11 cellular contexts compared by ENCODE assay signal in the genomic region with DNA sequence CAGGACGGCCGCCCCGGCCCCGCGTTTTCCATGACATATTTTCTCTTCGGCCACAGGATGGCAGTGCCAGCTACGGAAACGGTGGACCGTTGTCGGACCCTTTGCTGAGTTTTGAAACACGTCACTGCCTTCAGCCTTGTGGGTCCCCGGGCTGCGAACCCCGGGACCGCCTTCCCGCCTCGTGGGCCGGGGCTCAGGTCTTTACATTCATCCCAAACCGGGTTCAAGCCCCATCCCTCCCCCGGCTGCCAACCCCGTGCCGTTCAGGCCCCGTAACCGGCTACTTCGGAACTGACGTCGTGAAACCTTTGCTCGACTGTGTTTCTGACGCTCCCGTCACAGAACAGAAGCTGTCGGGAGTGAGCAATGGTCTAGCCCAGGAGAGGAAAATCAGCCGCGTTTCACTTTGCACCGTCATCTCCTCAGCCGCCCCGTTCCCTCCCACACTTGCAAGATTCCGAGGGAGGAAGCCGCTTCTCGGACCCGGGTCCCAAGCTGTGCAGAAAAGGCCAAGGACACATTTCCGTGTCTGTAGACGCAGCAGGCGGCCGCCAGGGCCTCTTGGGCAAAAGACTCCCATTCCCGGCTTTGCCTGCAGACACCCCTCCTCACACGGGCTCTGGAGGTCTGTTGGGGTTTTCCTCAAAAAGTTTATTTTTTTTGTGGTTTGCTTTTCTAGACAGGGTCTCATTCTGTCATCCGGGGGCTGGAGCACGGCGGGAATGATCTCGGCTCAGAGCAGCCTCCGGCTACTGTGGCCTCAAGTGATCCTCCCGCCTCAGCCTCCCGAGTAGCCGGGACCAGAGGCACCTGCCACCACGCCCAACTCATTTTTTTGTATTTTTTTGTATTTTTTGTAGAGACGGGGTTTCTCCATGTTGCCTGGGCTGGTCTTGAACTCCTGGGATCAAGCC. TPM values are rescaled to one million over a fixed set of nuclear protein-coding genes. Genes with fewer than 3 reads are reported as not detected.
DNase-seq lines count a peak whose midpoint lies in the region; ATAC-seq and TF ChIP-seq lines count a peak whose summit lies in the region.
"Had no signal": no experiment of that assay in that cellular context is flagged by ENCODE, and none has a peak within 500 bp of the region (broad histone marks: within the 10 kb centered on the region; RNA-seq: fewer than 3 reads in every experiment).

No MANE protein-coding gene starts in this region.

- no peak overlapping the region for H3K27ac ChIP-seq in CD4-positive, alpha-beta memory T cell (ENCODE audit: low read depth, low read length)
- H3K27ac ChIP-seq in neural progenitor cell: no peak overlapping the region

- no peaks in the 10 kb centered on the region for H3K79me2 ChIP-seq in neural progenitor cell (ENCODE audit: low read depth)

- TF ChIP-seq RAD21 in Ishikawa (IDR thresholded peaks at IDR 0.05; ENCODE audit: low read depth): peak; percentile 43; the same call in 1 of the 2 replicates

- no peak for DNase-seq in CD4-positive, alpha-beta memory T cell
- peak; percentile 82 for DNase-seq in neural progenitor cell (ENCODE audit: low spot score)
- DNase-seq in NCI-H774 (lab: John Stamatoyannopoulos, UW): no peak
- DNase-seq in GM10266 (ENCODE audit: extremely low spot score): no peak
- DNase-seq in COR-L47 (lab: John Stamatoyannopoulos, UW): no peak
- DNase-seq: aorta, NCI-H2081 had no signal

- H3K9ac ChIP-seq in neural progenitor cell: no peak overlapping the region

- peak overlapping the region; percentile 99 for H2AFZ ChIP-seq in neural progenitor cell (replicated peaks)

- H3K4me2 ChIP-seq in neural progenitor cell: peak overlapping the region; percentile 75

- POLR2A ChIA-PET in CD4-positive, alpha-beta memory T cell (lab: Charles Lee; ENCODE audit: partially characterized antibody): no interaction called here

- H3F3A ChIP-seq in neural progenitor cell (ENCODE audit: low read depth): no peaks in the 10 kb centered on the region

- CTCF ChIA-PET in CD4-positive, alpha-beta memory T cell (lab: Charles Lee; ENCODE audit: partially characterized antibody): no interaction called here

- H3K27me3 ChIP-seq in CD4-positive, alpha-beta memory T cell (ENCODE audit: insufficient read depth, low read length): no peaks in the 10 kb centered on the region
- peaks cover 37% of the 10 kb centered on the region for H3K27me3 ChIP-seq in neural progenitor cell

- TF ChIP-seq CTCF in brain (conservative IDR thresholded peaks at IDR 0.05) (peak; percentile 72 to 77), neural progenitor cell (IDR thresholded peaks at IDR 0.05) (peak; percentile 75), GM10266 (IDR thresholded peaks at IDR 0.05; ENCODE audit: control insufficient read depth, insufficient read depth, low read depth, missing control alignments) (no peak)

- no peaks in the 10 kb centered on the region for H3K4me1 ChIP-seq in CD4-positive, alpha-beta memory T cell (ENCODE audit: insufficient read depth, low read length)
- H3K4me1 ChIP-seq in neural progenitor cell: no peaks in the 10 kb centered on the region

- peak overlapping the region in 7 of 8 donors; percentile 20 to 62 (median 35) for H3K4me3 Mint-ChIP-seq in CD4-positive, alpha-beta memory T cell
- peak overlapping the region in 4 of 5 experiments; percentile 53 to 83 (median 72) for H3K4me3 Mint-ChIP-seq in brain
- H3K4me3 Mint-ChIP-seq in neural progenitor cell: peak overlapping the region; percentile 80

- H3K4me3 ChIP-seq in CD4-positive, alpha-beta memory T cell (ENCODE audit: low read length in 2 of 2): no peak overlapping the region
- peak overlapping the region; percentile 45 for H3K4me3 ChIP-seq in neural progenitor cell
- H3K4me3 ChIP-seq: mucosa of descending colon had no signal

- H3K4me1 Mint-ChIP-seq in CD4-positive, alpha-beta memory T cell: peaks cover 0 to 24% (median 2%) of the 10 kb centered on the region in 4 donors
- no peaks in the 10 kb centered on the region for H3K4me1 Mint-ChIP-seq in brain
- H3K4me1 Mint-ChIP-seq in neural progenitor cell: no peaks in the 10 kb centered on the region

- ATAC-seq in GM19035 (IDR thresholded peaks at IDR 0.05; ENCODE audit: unreplicated experiment): no peak
- ATAC-seq: mucosa of descending colon had no signal

- H3K27me3 Mint-ChIP-seq in CD4-positive, alpha-beta memory T cell: peaks cover 22 to 27% of the 10 kb centered on the region in 2 donors
- H3K27me3 Mint-ChIP-seq in brain: peaks cover 13% of the 10 kb centered on the region
- peaks cover 14% of the 10 kb centered on the region for H3K27me3 Mint-ChIP-seq in neural progenitor cell (ENCODE audit: insufficient read depth, low read depth)

- no peaks in the 10 kb centered on the region for H3K36me3 ChIP-seq in CD4-positive, alpha-beta memory T cell (ENCODE audit: insufficient read depth, low read length)
- H3K36me3 ChIP-seq in neural progenitor cell: no peaks in the 10 kb centered on the region

- TF ChIP-seq EP300 in Ishikawa (IDR thresholded peaks at IDR 0.05; ENCODE audit: borderline replicate concordance): no peak

- H3K27ac Mint-ChIP-seq in CD4-positive, alpha-beta memory T cell: no peak overlapping the region
- H3K27ac Mint-ChIP-seq in brain (peak overlapping the region in 2 of 5 experiments; percentile 46 to 96), neural progenitor cell (peak overlapping the region; percentile 66)

- intact Hi-C loops in CD4-positive, alpha-beta memory T cell (cut with micrococcal nuclease): no loop called here

- H3K36me3 Mint-ChIP-seq in CD4-positive, alpha-beta memory T cell: no peaks in the 10 kb centered on the region
- H3K36me3 Mint-ChIP-seq in brain (no peaks in the 10 kb centered on the region), neural progenitor cell (no peaks in the 10 kb centered on the region)

- H3K9me3 Mint-ChIP-seq in CD4-positive, alpha-beta memory T cell: peaks cover 0 to 4% (median 0%) of the 10 kb centered on the region in 8 donors
- H3K9me3 Mint-ChIP-seq in brain (peaks cover 0 to 65% (median 9%) of the 10 kb centered on the region in 5 experiments), neural progenitor cell (peaks cover 6% of the 10 kb centered on the region)

- no peaks in the 10 kb centered on the region for H4K20me1 ChIP-seq in neural progenitor cell (ENCODE audit: low read depth)

- no peaks in the 10 kb centered on the region for H3K9me3 ChIP-seq in CD4-positive, alpha-beta memory T cell (ENCODE audit: control insufficient read depth in 1 of 2, low read length in 2 of 2)
- no peaks in the 10 kb centered on the region for H3K9me3 ChIP-seq in neural progenitor cell (ENCODE audit: low read depth)
- H3K9me3 ChIP-seq: mucosa of descending colon had no signal

TF ChIP-seq in Ishikawa, 13 proteins besides CTCF, POLR2A, EP300 and RAD21:
- TF ChIP-seq, protein P1, sequence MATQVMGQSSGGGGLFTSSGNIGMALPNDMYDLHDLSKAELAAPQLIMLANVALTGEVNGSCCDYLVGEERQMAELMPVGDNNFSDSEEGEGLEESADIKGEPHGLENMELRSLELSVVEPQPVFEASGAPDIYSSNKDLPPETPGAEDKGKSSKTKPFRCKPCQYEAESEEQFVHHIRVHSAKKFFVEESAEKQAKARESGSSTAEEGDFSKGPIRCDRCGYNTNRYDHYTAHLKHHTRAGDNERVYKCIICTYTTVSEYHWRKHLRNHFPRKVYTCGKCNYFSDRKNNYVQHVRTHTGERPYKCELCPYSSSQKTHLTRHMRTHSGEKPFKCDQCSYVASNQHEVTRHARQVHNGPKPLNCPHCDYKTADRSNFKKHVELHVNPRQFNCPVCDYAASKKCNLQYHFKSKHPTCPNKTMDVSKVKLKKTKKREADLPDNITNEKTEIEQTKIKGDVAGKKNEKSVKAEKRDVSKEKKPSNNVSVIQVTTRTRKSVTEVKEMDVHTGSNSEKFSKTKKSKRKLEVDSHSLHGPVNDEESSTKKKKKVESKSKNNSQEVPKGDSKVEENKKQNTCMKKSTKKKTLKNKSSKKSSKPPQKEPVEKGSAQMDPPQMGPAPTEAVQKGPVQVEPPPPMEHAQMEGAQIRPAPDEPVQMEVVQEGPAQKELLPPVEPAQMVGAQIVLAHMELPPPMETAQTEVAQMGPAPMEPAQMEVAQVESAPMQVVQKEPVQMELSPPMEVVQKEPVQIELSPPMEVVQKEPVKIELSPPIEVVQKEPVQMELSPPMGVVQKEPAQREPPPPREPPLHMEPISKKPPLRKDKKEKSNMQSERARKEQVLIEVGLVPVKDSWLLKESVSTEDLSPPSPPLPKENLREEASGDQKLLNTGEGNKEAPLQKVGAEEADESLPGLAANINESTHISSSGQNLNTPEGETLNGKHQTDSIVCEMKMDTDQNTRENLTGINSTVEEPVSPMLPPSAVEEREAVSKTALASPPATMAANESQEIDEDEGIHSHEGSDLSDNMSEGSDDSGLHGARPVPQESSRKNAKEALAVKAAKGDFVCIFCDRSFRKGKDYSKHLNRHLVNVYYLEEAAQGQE (IDR thresholded peaks at IDR 0.05; ENCODE audit: low read depth): no peak
- TF ChIP-seq, protein P2, sequence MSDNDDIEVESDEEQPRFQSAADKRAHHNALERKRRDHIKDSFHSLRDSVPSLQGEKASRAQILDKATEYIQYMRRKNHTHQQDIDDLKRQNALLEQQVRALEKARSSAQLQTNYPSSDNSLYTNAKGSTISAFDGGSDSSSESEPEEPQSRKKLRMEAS (IDR thresholded peaks at IDR 0.05): no peak
- no peak for TF ChIP-seq CEBPB (IDR thresholded peaks at IDR 0.05)
- no peak for TF ChIP-seq ZBTB7A (IDR thresholded peaks at IDR 0.05; ENCODE audit: low read depth)

RNA-seq across cellular contexts. Expression of gene PPP2R3B, which starts 41.4 kb away (rescaled TPM):
- total RNA-seq in CD4-positive, alpha-beta memory T cell: 10 to 100 TPM; 42.3 to 45.2 TPM
- 1 to 10 TPM; 8.0 to 8.4 TPM for polyA plus RNA-seq in CD4-positive, alpha-beta memory T cell
- polyA plus RNA-seq in brain (ENCODE audit: insufficient read depth, low read depth, low replicate concordance): 14.6 TPM
- 30.3 and 81.8 TPM in 2 replicates for total RNA-seq in neural progenitor cell (ENCODE audit: low replicate concordance)
